ENCODE assay signal across 22 cellular contexts in genomic region chr16:28013878-28014277, GRCh38. TPM values are rescaled to one million over a fixed set of nuclear protein-coding genes. Genes with fewer than 3 reads are reported as not detected.
DNase-seq lines count a peak whose midpoint lies in the region; ATAC-seq, FAIRE-seq and TF ChIP-seq lines count a peak whose summit lies in the region.
"Had no signal": no experiment of that assay in that cellular context is flagged by ENCODE, and none has a peak within 500 bp of the region (broad histone marks: within the 10 kb centered on the region; RNA-seq: fewer than 3 reads in every experiment).

No MANE protein-coding gene starts in this region.

- CTCF ChIA-PET in HepG2 (lab: Yijun Ruan, JAX; ENCODE audit: low intra/inter-chr PET ratio, low total read pairs), result no interaction called here
- CTCF ChIA-PET in K562 (lab: Yijun Ruan, JAX; ENCODE audit: low intra/inter-chr PET ratio), result no interaction called here

- 0% methylated on average over 2 of the region's 2 CpGs for WGBS in HepG2 (ENCODE audit: low lambda C conversion rate)
- whole genome bisulfite sequencing in right lobe of liver (ENCODE audit: insufficient coverage, low coverage, low lambda C conversion rate, missing lambda C conversion rate), result 70% methylated on average over 2 of the region's 2 CpGs
- 0% methylated on average over 2 of the region's 2 CpGs for WGBS in K562 (ENCODE audit: insufficient coverage, low coverage, missing lambda C conversion rate)

- H3K9me1 ChIP-seq in K562 (ENCODE audit: control insufficient read depth, insufficient read depth, low read length), result no peaks in the 10 kb centered on the region

- H3K27me3 ChIP-seq in HepG2 (ENCODE audit: control insufficient read depth in 1 of 2, insufficient read depth in 2 of 2, low read length in 2 of 2) (peaks cover 2 to 46% of the 10 kb centered on the region in 2 experiments; a peak in 4 of 5 replicates), right lobe of liver (no peaks in the 10 kb centered on the region), K562 (ENCODE audit: control insufficient read depth in 2 of 2, insufficient read depth in 2 of 2, low read length in 2 of 2) (peaks cover 35 to 62% of the 10 kb centered on the region in 2 experiments; a peak in 4 of 5 replicates)
- H3K27me3 ChIP-seq: BLaER1 treated with 17β-estradiol and CSF1 and Interleukin-3, amounts not matched to agents 10 nM and 100 nM had no signal

- TF ChIP-seq CTCF in HepG2 (CRISPR knock-in tag; IDR thresholded peaks at IDR 0.05) (no peak), right lobe of liver (IDR thresholded peaks at IDR 0.05) (no peak), K562 (IDR thresholded peaks at IDR 0.05 in 2 of 3, conservative IDR thresholded peaks at IDR 0.05 in 1 of 3; ENCODE audit: insufficient read depth in 2 of 3, low read depth in 1 of 3, low read length in 3 of 3) (no peak)

- H3K36me3 ChIP-seq in HepG2 (replicated peaks in 1 of 2; ENCODE audit: control insufficient read depth in 1 of 2, insufficient read depth in 2 of 2, low read length in 2 of 2) (no peaks in the 10 kb centered on the region), right lobe of liver (no peaks in the 10 kb centered on the region), K562 (ENCODE audit: control insufficient read depth, insufficient read depth, low read length) (no peaks in the 10 kb centered on the region)
- H3K36me3 ChIP-seq: BLaER1 treated with 17β-estradiol and CSF1 and Interleukin-3, amounts not matched to agents 10 nM and 100 nM had no signal

- no peaks in the 10 kb centered on the region for H4K20me1 ChIP-seq in HepG2 (ENCODE audit: insufficient read depth, low read length)
- no peaks in the 10 kb centered on the region for H4K20me1 ChIP-seq in K562 (replicated peaks; ENCODE audit: control insufficient read depth, insufficient read depth, low read length)
- H4K20me1 ChIP-seq: BLaER1 treated with 17β-estradiol and CSF1 and Interleukin-3, amounts not matched to agents 10 nM and 100 nM had no signal

- POLR2A ChIA-PET in HepG2 (lab: Yijun Ruan, JAX) (no interaction called here), K562 (lab: Yijun Ruan, JAX) (no interaction called here)

- no peaks in the 10 kb centered on the region for H3K79me2 ChIP-seq in HepG2 (ENCODE audit: insufficient read depth, low read length)
- H3K79me2 ChIP-seq in K562 (ENCODE audit: control insufficient read depth, insufficient read depth, low read length), result no peaks in the 10 kb centered on the region

- TF ChIP-seq POLR2A in HepG2 (IDR thresholded peaks at IDR 0.05; ENCODE audit: insufficient read depth in 1 of 2, low read depth in 2 of 2, low read length in 2 of 2), result no peak
- TF ChIP-seq POLR2A in right lobe of liver (IDR thresholded peaks at IDR 0.05), result no peak
- no peak for TF ChIP-seq POLR2A in K562 (conservative IDR thresholded peaks at IDR 0.05)

- in situ Hi-C loops in HepG2 (cut with HindIII; ENCODE audit: extremely low pct_ligation_motif_present, low pct_unique_long_range_greater_than_20kb) (no loop called here), K562 (cut with MboI) (no loop called here), KBM-7 (cut with MboI; ENCODE audit: low pct_unique_long_range_greater_than_20kb, low sequenced_read_pairs) (no loop called here)

- FAIRE-seq in HepG2 (lab: Jason Lieb, UNC), result no peak
- no peak for FAIRE-seq in K562 (lab: Jason Lieb, UNC)
- FAIRE-seq: D721Med, G401.6, GM12891, GM19239 had no signal

- no TSS peak for BruUV-seq in HepG2 (replicated peaks; lab: Mats Ljungman, UMichigan)
- BruUV-seq in K562 (replicated peaks; lab: Mats Ljungman, UMichigan), result no TSS peak

- H3K9me3 ChIP-seq in HepG2 (ENCODE audit: low read length), result no peaks in the 10 kb centered on the region
- H3K9me3 ChIP-seq in right lobe of liver, result no peaks in the 10 kb centered on the region
- H3K9me3 ChIP-seq in K562 (replicated peaks; ENCODE audit: control insufficient read depth, insufficient read depth, low read depth, low read length), result no peaks in the 10 kb centered on the region
- H3K9me3 ChIP-seq: Caco-2 had no signal

- H3K27ac ChIP-seq in HepG2 (ENCODE audit: extremely low read length, insufficient read depth, low read length), result no peak overlapping the region
- no peak overlapping the region for H3K27ac ChIP-seq in right lobe of liver
- no peak overlapping the region for H3K27ac ChIP-seq in K562 (ENCODE audit: extremely low read depth, low read depth, low read length)
- H3K27ac ChIP-seq: 22Rv1, C4-2B had no signal

- DNase-seq in HepG2 (ENCODE audit: low spot score) (no peak), right lobe of liver (no peak), K562 (ENCODE audit: extremely low read depth in 1 of 4, low spot score in 3 of 4) (no peak), dedifferentiated amniotic fluid mesenchymal stem cell (ENCODE audit: extremely low spot score) (no peak), KBM-7 (no peak)
- DNase-seq: AML-193; Caco-2; Calu3; CD4-positive, alpha-beta T cell; CD8-positive, alpha-beta T cell; DMS79 treated with DMSO at 0.1 percent for 48 hours; GF-D8 had no signal

- H3K4me1 ChIP-seq in HepG2 (ENCODE audit: insufficient read depth, low read length), result no peaks in the 10 kb centered on the region
- no peaks in the 10 kb centered on the region for H3K4me1 ChIP-seq in right lobe of liver
- H3K4me1 ChIP-seq in K562 (replicated peaks in 1 of 2; ENCODE audit: control insufficient read depth in 2 of 2, insufficient read depth in 2 of 2, low read length in 2 of 2), result no peaks in the 10 kb centered on the region
- H3K4me1 ChIP-seq: Caco-2 had no signal

- TF ChIP-seq RAD21 in HepG2 (CRISPR knock-in tag; IDR thresholded peaks at IDR 0.05) (no peak), K562 (CRISPR knock-in tag; conservative IDR thresholded peaks at IDR 0.05 in 1 of 2, IDR thresholded peaks at IDR 0.05 in 1 of 2) (no peak)

- ATAC-seq in HepG2 (no peak), right lobe of liver (no peak), K562 (no peak)
- ATAC-seq: CD8-positive, alpha-beta T cell had no signal

- TF ChIP-seq EP300 in HepG2 (IDR thresholded peaks at IDR 0.05; ENCODE audit: low read depth in 2 of 2, low read length in 2 of 2) (no peak), HepG2 (CRISPR knock-in tag; IDR thresholded peaks at IDR 0.05; ENCODE audit: borderline replicate concordance) (no peak), K562 (IDR thresholded peaks at IDR 0.05; ENCODE audit: low read length) (no peak)

- intact Hi-C loops in HepG2 (cut with micrococcal nuclease; ENCODE audit: unreplicated experiment) (no loop called here), right lobe of liver (cut with DNase I) (no loop called here), K562 (cut with micrococcal nuclease) (no loop called here)

- no peak overlapping the region for H3K4me2 ChIP-seq in HepG2 (ENCODE audit: low read depth, low read length)
- H3K4me2 ChIP-seq in K562 (ENCODE audit: insufficient read depth, low read length), result no peak overlapping the region

- H3K9ac ChIP-seq in HepG2 (ENCODE audit: insufficient read depth, low read depth, low read length) (no peak overlapping the region), K562 (ENCODE audit: insufficient read depth in 1 of 2, low read depth in 2 of 2, low read length in 2 of 2) (no peak overlapping the region)
- H3K9ac ChIP-seq: BLaER1 treated with 17β-estradiol and CSF1 and Interleukin-3, amounts not matched to agents 10 nM and 100 nM had no signal

- H3K4me3 ChIP-seq in HepG2 (replicated peaks in 1 of 3; ENCODE audit: insufficient read depth in 1 of 3, low read depth in 2 of 3, low read length in 3 of 3) (no peak overlapping the region), right lobe of liver (no peak overlapping the region), K562 (no peak overlapping the region)
- H3K4me3 ChIP-seq: BLaER1 treated with 17β-estradiol and CSF1 and Interleukin-3, amounts not matched to agents 10 nM and 100 nM had no signal

- no peak overlapping the region for H2AFZ ChIP-seq in HepG2 (ENCODE audit: low read length)
- no peak overlapping the region for H2AFZ ChIP-seq in K562 (ENCODE audit: low read depth, low read length)

RNA-seq across cellular contexts. Expression of gene GSG1L, which starts 49.6 kb away (rescaled TPM):
- total RNA-seq in HepG2 (2016; rRNA removed; fragmentation: Illumina TruSeq; extraction: Trizol), result not detected in 2 replicates
- not detected in 2 replicates for total RNA-seq in HepG2 (2016; cell fraction: cytosol; rRNA removed; fragmentation: Illumina TruSeq; extraction: Trizol; ENCODE audit: low read depth)
- total RNA-seq in HepG2 (2016; cell fraction: insoluble cytoplasmic fraction; rRNA removed; fragmentation: Illumina TruSeq; extraction: Trizol), result not detected in 2 replicates
- total RNA-seq in HepG2 (2016; cell fraction: membrane; rRNA removed; fragmentation: Illumina TruSeq; extraction: Trizol), result not detected in 2 replicates
- total RNA-seq in HepG2 (2016; cell fraction: nucleus; rRNA removed; fragmentation: Illumina TruSeq; extraction: Trizol), result not detected in 2 replicates
- not detected in 2 replicates for polyA plus RNA-seq in HepG2 (2011; rRNA removed)
- polyA plus RNA-seq in HepG2 (2011; cell fraction: cytosol; rRNA removed), result not detected in 2 replicates
- polyA plus RNA-seq in HepG2 (2011; cell fraction: nucleus; rRNA removed), result not detected in 2 replicates
- polyA plus RNA-seq in HepG2 (2012), result not detected in 2 replicates
- polyA plus RNA-seq in HepG2 (2016; cell fraction: cytosol; fragmentation: Illumina TruSeq; extraction: Trizol; ENCODE audit: low read depth), result not detected in 2 replicates
- not detected in 2 replicates for polyA plus RNA-seq in HepG2 (2016; cell fraction: insoluble cytoplasmic fraction; fragmentation: Illumina TruSeq; extraction: Trizol; ENCODE audit: low read depth)
- not detected in 2 replicates for polyA plus RNA-seq in HepG2 (2016; cell fraction: membrane; fragmentation: Illumina TruSeq; extraction: Trizol; ENCODE audit: low read depth)
- not detected in 2 replicates for polyA plus RNA-seq in HepG2 (2016; cell fraction: nucleus; fragmentation: Illumina TruSeq; extraction: Trizol; ENCODE audit: insufficient read depth, low read depth)
- not detected in 2 replicates for polyA minus RNA-seq in HepG2 (2011; rRNA and poly(A)+ RNA removed; ENCODE audit: low replicate concordance)
- not detected in 2 replicates for polyA minus RNA-seq in HepG2 (2011; cell fraction: cytosol; rRNA and poly(A)+ RNA removed)
- not detected in 2 replicates for polyA minus RNA-seq in HepG2 (2011; cell fraction: nucleus; rRNA and poly(A)+ RNA removed)
- total RNA-seq in right lobe of liver, result under 1 TPM in 1 of 6 experiments, not detected in 5; 0.33 TPM
- total RNA-seq in K562 (2011; cell fraction: chromatin; rRNA removed; ENCODE audit: low replicate concordance), result not detected in 2 replicates
- not detected in 2 replicates for total RNA-seq in K562 (2011; cell fraction: nucleolus; rRNA removed)
- not detected in 2 replicates for total RNA-seq in K562 (2011; cell fraction: nucleoplasm; rRNA removed)
- total RNA-seq in K562 (2014; rRNA removed), result not detected in 2 replicates
- total RNA-seq in K562 (2014; rRNA removed; fragmentation: Illumina TruSeq; extraction: Trizol), result not detected in 2 replicates
- not detected in 2 replicates for total RNA-seq in K562 (2015; rRNA removed; fragmentation: Illumina TruSeq; extraction: Trizol)
- total RNA-seq in K562 (2021), result not detected in 2 replicates
- not detected in 2 replicates for polyA plus RNA-seq in K562 (2011; rRNA removed)
- polyA plus RNA-seq in K562 (2011; cell fraction: cytosol; rRNA removed), result not detected in 2 replicates
- polyA plus RNA-seq in K562 (2011; cell fraction: nucleus; rRNA removed), result not detected in 2 replicates
- 0.04 TPM in 1 of 2 replicates, not detected in the other for polyA plus RNA-seq in K562 (2012)
- polyA plus RNA-seq in K562 (2014; fragmentation: Illumina TruSeq; extraction: Trizol), result not detected in 2 replicates
- polyA plus RNA-seq in K562 (2014; fragmentation: Nextera tagmentation; extraction: Ambion mirVana), result not detected
- polyA plus RNA-seq in K562 (2014; rRNA removed), result not detected in 2 replicates
- 0.06 TPM in 1 of 2 replicates, not detected in the other for polyA minus RNA-seq in K562 (2011; rRNA and poly(A)+ RNA removed)
- polyA minus RNA-seq in K562 (2011; cell fraction: cytosol; rRNA and poly(A)+ RNA removed), result not detected in 2 replicates
- polyA minus RNA-seq in K562 (2011; cell fraction: nucleus; rRNA and poly(A)+ RNA removed), result not detected in 2 replicates
- total RNA-seq: A172; B cell; Caco-2; Calu3; CD4-positive, alpha-beta T cell; CD8-positive, alpha-beta T cell had no signal
- polyA plus RNA-seq: BJ had no signal

Comparison
In these comparisons a context has a peak if more than half of its experiments do, and no peak if none do; other contexts are left out.
1. Of the 241 proteins assayed by ChIP-seq in both HepG2 and K562: peak only in HepG2: none; only in K562: ZFP36; in both: ZNF12; in neither: 239.